33 cellular contexts compared by ENCODE assay signal in genomic region chr15:31528846-31529245, GRCh38.
"Had no signal": no experiment of that assay in that cellular context is flagged by ENCODE, and none has a peak within 500 bp of the region (broad histone marks: within the 10 kb centered on the region; RNA-seq: fewer than 3 reads in every experiment).

No MANE protein-coding gene starts in this region.

- H3K27me3 Mint-ChIP-seq: progenitor cell of endocrine pancreas had no signal

- H3K27ac ChIP-seq: adrenal gland, ascending aorta, epithelial cell of prostate, esophagus squamous epithelium, skin epidermis, thyroid gland, upper lobe of left lung, vagina, VCaP had no signal

- H3K4me1 Mint-ChIP-seq: activated naive CD8-positive, alpha-beta T cell treated with anti-CD3 and anti-CD28 coated beads for 36 hours; mesothelial cell of epicardium; naive thymus-derived CD4-positive, alpha-beta T cell had no signal

- H3K9me3 Mint-ChIP-seq: dendritic cell treated with granulocyte-macrophage colony-stimulating factor and Interleukin-4, amounts not matched to agents 40 ng/mL and 50 ng/mL, for 4 days had no signal

- H3K4me3 Mint-ChIP-seq: activated naive CD8-positive, alpha-beta T cell treated with anti-CD3 and anti-CD28 coated beads for 36 hours; brain; dendritic cell treated with granulocyte-macrophage colony-stimulating factor and Interleukin-4, amounts not matched to agents 40 ng/mL and 50 ng/mL, for 4 days; mesothelial cell of epicardium; naive thymus-derived CD4-positive, alpha-beta T cell; T-helper 1 cell treated with Interleukin-12 subunit alpha and Interleukin-12 subunit beta and Interleukin-4 antibody, amounts not matched to agents 30 μg/mL and 1 μg/mL, for 36 hours had no signal

- H3K36me3 Mint-ChIP-seq: activated naive CD8-positive, alpha-beta T cell treated with anti-CD3 and anti-CD28 coated beads for 36 hours; mesothelial cell of epicardium had no signal

- DNase-seq: activated CD4-positive, alpha-beta T cell treated with anti-CD3 and anti-CD28 coated beads for 48 hours; activated CD4-positive, alpha-beta T cell treated with anti-CD3 and anti-CD28 coated beads, Interleukin-2, amount 50 U/mL, for 48 hours; activated CD8-positive, alpha-beta memory T cell treated with anti-CD3 and anti-CD28 coated beads for 24 hours; activated effector memory CD4-positive, alpha-beta T cell treated with Interleukin-2 at 50 U/mL for 16 hours; activated naive CD4-positive, alpha-beta T cell treated with Interleukin-2 at 50 U/mL for 16 hours; activated naive CD8-positive, alpha-beta T cell treated with anti-CD3 and anti-CD28 coated beads for 36 hours; adrenal gland; effector CD4-positive, alpha-beta T cell; esophagus squamous epithelium; foreskin melanocyte; islet precursor cell; left cardiac atrium; left ventricle myocardium superior; mammary epithelial cell; naive thymus-derived CD4-positive, alpha-beta T cell; stimulated activated CD4-positive, alpha-beta T cell treated with anti-CD3 and anti-CD28 coated beads, Interleukin-12 subunit alpha, Interleukin-12 subunit beta, amount 100 ng/mL, for 4 hours; stimulated activated CD4-positive, alpha-beta T cell treated with anti-CD3 and anti-CD28 coated beads, Interleukin-4, amount 100 ng/mL, for 1 hour; stimulated activated naive CD8-positive, alpha-beta T cell treated with anti-CD3 and anti-CD28 coated beads, Interleukin-15, Interleukin-2, amounts not matched to agents 100 U/mL and 50 U/mL, for 24 hours; T-helper 9 cell; thyroid gland; upper lobe of left lung had no signal

- H3K27ac Mint-ChIP-seq: activated naive CD8-positive, alpha-beta T cell treated with anti-CD3 and anti-CD28 coated beads for 36 hours; dendritic cell treated with granulocyte-macrophage colony-stimulating factor and Interleukin-4, amounts not matched to agents 40 ng/mL and 50 ng/mL, for 4 days; mesothelial cell of epicardium; progenitor cell of endocrine pancreas; T-helper 1 cell treated with Interleukin-12 subunit alpha and Interleukin-12 subunit beta and Interleukin-4 antibody, amounts not matched to agents 30 μg/mL and 1 μg/mL, for 36 hours had no signal

- ATAC-seq: activated CD4-positive, CD25-positive, alpha-beta regulatory T cell treated with anti-CD3 and anti-CD28 coated beads, Interleukin-2, amount 50 U/mL, for 24 hours; left cardiac atrium; left ventricle myocardium superior; naive thymus-derived CD4-positive, alpha-beta T cell; sciatic nerve; stimulated activated naive CD8-positive, alpha-beta T cell treated with anti-CD3 and anti-CD28 coated beads, Interleukin-15, Interleukin-2, amounts not matched to agents 100 U/mL and 50 U/mL, for 24 hours had no signal
